Comparison of ENCODE assay signal across 10 cellular contexts in the genomic region with DNA sequence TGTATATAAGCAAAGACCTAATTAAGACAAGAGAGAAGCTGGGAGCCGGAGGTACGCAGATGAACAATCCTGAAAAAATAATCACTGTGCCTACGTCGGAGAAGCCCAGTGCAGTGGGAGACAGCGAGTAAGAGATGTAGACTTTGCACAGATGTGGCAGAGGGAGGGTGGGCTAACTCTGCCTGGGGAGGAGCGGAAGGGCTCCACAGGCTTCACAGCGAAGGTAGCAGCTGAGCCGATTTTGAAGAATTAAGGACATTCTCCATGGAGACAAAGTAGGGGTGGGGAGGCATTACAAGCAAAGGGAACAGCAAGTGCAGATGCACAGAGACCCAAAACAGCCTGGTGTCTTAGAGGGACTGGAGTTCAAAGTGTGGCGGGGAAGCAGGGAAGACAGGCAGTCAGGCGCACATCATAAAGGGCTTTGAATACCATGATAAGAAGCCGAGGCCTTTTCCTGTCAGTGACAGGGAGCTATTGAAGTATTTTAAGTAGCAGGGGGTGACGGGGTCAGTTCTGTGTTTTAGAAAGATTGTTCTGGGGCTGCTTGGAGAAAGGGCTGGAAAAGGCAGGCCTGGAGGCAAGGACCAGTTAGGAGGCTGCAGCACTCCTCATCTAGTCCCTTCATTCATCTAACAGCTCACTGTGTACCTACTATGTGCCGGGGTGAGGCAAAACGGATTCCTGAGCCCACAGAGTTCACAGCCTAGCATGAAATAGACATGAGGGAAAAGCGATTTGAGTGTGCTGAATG.
"Had no signal": no experiment of that assay in that cellular context is flagged by ENCODE, and none has a peak within 500 bp of the region (broad histone marks: within the 10 kb centered on the region; RNA-seq: fewer than 3 reads in every experiment).

No MANE protein-coding gene starts in this region.

- H3K27ac ChIP-seq: prostate gland, upper lobe of right lung had no signal

- DNase-seq: activated CD4-positive, alpha-beta T cell treated with anti-CD3 and anti-CD28 coated beads for 48 hours; activated naive CD4-positive, alpha-beta T cell; left cardiac atrium; mammary epithelial cell; natural killer cell; nucleus accumbens; stimulated activated naive CD8-positive, alpha-beta T cell treated with anti-CD3 and anti-CD28 coated beads, Interleukin-15, Interleukin-2, amounts not matched to agents 100 U/mL and 50 U/mL, for 24 hours; T-helper 9 cell; upper lobe of right lung had no signal

- H3K4me1 ChIP-seq: prostate gland, upper lobe of right lung had no signal

- H3K9me3 ChIP-seq: prostate gland, upper lobe of right lung had no signal

- H3K27me3 ChIP-seq: upper lobe of right lung had no signal

- H3K36me3 ChIP-seq: prostate gland, upper lobe of right lung had no signal

- H3K4me3 ChIP-seq: prostate gland, upper lobe of right lung had no signal
